18 cellular contexts compared by ENCODE assay signal in genomic region chrX:134896194-134896593, GRCh38. TPM values are rescaled to one million over a fixed set of nuclear protein-coding genes. Genes with fewer than 3 reads are reported as not detected.
A peak's percentile ranks its signal among the peaks of the same experiment; 100 is the strongest.
DNase-seq lines count a peak whose midpoint lies in the region; ATAC-seq, FAIRE-seq and TF ChIP-seq lines count a peak whose summit lies in the region.
"Had no signal": no experiment of that assay in that cellular context is flagged by ENCODE, and none has a peak within 500 bp of the region (broad histone marks: within the 10 kb centered on the region; RNA-seq: fewer than 3 reads in every experiment).

No MANE protein-coding gene starts in this region.

- H3K4me3 Mint-ChIP-seq in astrocyte (ENCODE audit: unreplicated experiment) = no peak overlapping the region
- H3K4me3 Mint-ChIP-seq: CD8-positive, alpha-beta memory T cell; H9; HFFc6 had no signal

- no peaks in the 10 kb centered on the region for H3K27me3 ChIP-seq in astrocyte (ENCODE audit: insufficient read depth, low read length)
- no peaks in the 10 kb centered on the region for H3K27me3 ChIP-seq in pancreas
- no peaks in the 10 kb centered on the region for H3K27me3 ChIP-seq in aorta (ENCODE audit: control insufficient read depth in 1 of 2, insufficient read depth in 2 of 2, low read length in 1 of 2)

- H3K79me2 ChIP-seq in astrocyte (ENCODE audit: insufficient read depth, low read length) = peaks cover 4% of the 10 kb centered on the region

- TF ChIP-seq CTCF in HEK293 (tag by site-specific recombination; IDR thresholded peaks at IDR 0.05) (no peak), astrocyte (IDR thresholded peaks at IDR 0.05; ENCODE audit: insufficient read depth, low read depth, low read length) (no peak), pancreas (IDR thresholded peaks at IDR 0.05) (no peak)

- no peak overlapping the region for H3K4me2 ChIP-seq in astrocyte (ENCODE audit: low read length)
- H3K4me2 ChIP-seq: BLaER1 had no signal

- H3K36me3 Mint-ChIP-seq in astrocyte (ENCODE audit: low read depth, unreplicated experiment) = peaks cover 3% of the 10 kb centered on the region

- ATAC-seq in pancreas (no peak), aorta (ENCODE audit: low FRiP score) (no peak)
- ATAC-seq: HepG2 had no signal

- intact Hi-C loops in pancreas (cut with DNase I) = no loop called here
- intact Hi-C loops in aorta (cut with DNase I) = no loop called here

- no peaks in the 10 kb centered on the region for H4K20me1 ChIP-seq in astrocyte (ENCODE audit: insufficient read depth, low read length)

- DNase-seq in NCI-H1105 treated with DMSO at 0.1 percent for 48 hours (lab: John Stamatoyannopoulos, UW) (peak; percentile 37), NCI-H1105 (lab: John Stamatoyannopoulos, UW) (no peak), astrocyte (ENCODE audit: low read depth) (no peak), pancreas (no peak), aorta (no peak)
- no peak for DNase-seq in stimulated activated CD4-positive, alpha-beta T cell treated with anti-CD3 and anti-CD28 coated beads, Interleukin-2, amount 100 ng/mL, for 24 hours
- DNase-seq: Caco-2; CD8-positive, alpha-beta memory T cell; DND-41; GF-D8; GOT3; H9; HFFc6 had no signal

- H3K9me3 ChIP-seq in HEK293 (ENCODE audit: control insufficient read depth, insufficient read depth, low read depth, low read length) (no peaks in the 10 kb centered on the region), astrocyte (ENCODE audit: insufficient read depth, low read depth, low read length) (no peaks in the 10 kb centered on the region), pancreas (no peaks in the 10 kb centered on the region), aorta (ENCODE audit: control insufficient read depth, low read length) (no peaks in the 10 kb centered on the region)
- H3K9me3 ChIP-seq: BLaER1, Caco-2 had no signal

- peaks cover 6% of the 10 kb centered on the region for H3K4me1 Mint-ChIP-seq in astrocyte (ENCODE audit: low read depth, unreplicated experiment)
- H3K4me1 Mint-ChIP-seq: CD8-positive, alpha-beta memory T cell; H9 had no signal

- H3K4me3 ChIP-seq in HEK293 (ENCODE audit: low read depth, low read length) (no peak overlapping the region), astrocyte (ENCODE audit: insufficient read depth, low read depth, low read length) (no peak overlapping the region), pancreas (no peak overlapping the region), aorta (ENCODE audit: low read length in 2 of 2) (no peak overlapping the region)
- H3K4me3 ChIP-seq: BLaER1 had no signal

- H3K27ac ChIP-seq in HEK293 (ENCODE audit: extremely low read depth, low read depth, low read length) (no peak overlapping the region), astrocyte (ENCODE audit: low read depth, low read length) (no peak overlapping the region), pancreas (no peak overlapping the region), aorta (ENCODE audit: low read depth in 1 of 2, low read length in 2 of 2) (no peak overlapping the region)
- H3K27ac ChIP-seq: 22Rv1, BLaER1 had no signal

- 68 to 91% methylated on average over 1 of the region's 1 CpG for WGBS in pancreas, 2 donors
- WGBS in aorta, 2 donors = 78 to 97% methylated on average over 1 of the region's 1 CpG

- no peak overlapping the region for H3K27ac Mint-ChIP-seq in astrocyte (ENCODE audit: unreplicated experiment)
- H3K27ac Mint-ChIP-seq: CD8-positive, alpha-beta memory T cell; H9; HFFc6 had no signal

- H3K9ac ChIP-seq in astrocyte (ENCODE audit: low read length) = no peak overlapping the region
- H3K9ac ChIP-seq: BLaER1 had no signal

- CTCF ChIA-PET in HEK293 (lab: Yijun Ruan, JAX) = no interaction called here

- H3K4me1 ChIP-seq in HEK293 (ENCODE audit: control insufficient read depth, insufficient read depth, low read length) (no peaks in the 10 kb centered on the region), astrocyte (ENCODE audit: insufficient read depth, low read length) (no peaks in the 10 kb centered on the region), pancreas (no peaks in the 10 kb centered on the region), aorta (ENCODE audit: control insufficient read depth in 1 of 2, insufficient read depth in 2 of 2, low read length in 2 of 2) (no peaks in the 10 kb centered on the region)
- H3K4me1 ChIP-seq: BLaER1, Caco-2 had no signal

- H3K27me3 Mint-ChIP-seq in astrocyte (ENCODE audit: low read depth, unreplicated experiment) = no peaks in the 10 kb centered on the region

- H2AFZ ChIP-seq in astrocyte (ENCODE audit: low read depth, low read length) = no peak overlapping the region

- FAIRE-seq in astrocyte (lab: Jason Lieb, UNC) (peak; percentile 87), pancreas (lab: Jason Lieb, UNC) (peak; percentile 43)
- FAIRE-seq: HepG2, HTR-8/SVneo had no signal

- peaks cover 8 to 11% of the 10 kb centered on the region in 2 experiments; a peak in 2 of 3 replicates for H3K36me3 ChIP-seq in HEK293 (ENCODE audit: control insufficient read depth in 2 of 2, insufficient read depth in 1 of 2, low read length in 2 of 2)
- H3K36me3 ChIP-seq in astrocyte (ENCODE audit: insufficient read depth, low read length) = peaks cover 6% of the 10 kb centered on the region
- H3K36me3 ChIP-seq in pancreas = no peaks in the 10 kb centered on the region
- no peaks in the 10 kb centered on the region for H3K36me3 ChIP-seq in aorta (ENCODE audit: control insufficient read depth in 1 of 2, insufficient read depth in 2 of 2, low read length in 1 of 2)

- POLR2A ChIA-PET in HEK293 (lab: Yijun Ruan, JAX) = no interaction called here

- no peaks in the 10 kb centered on the region for H3K9me3 Mint-ChIP-seq in astrocyte (ENCODE audit: unreplicated experiment)
- H3K9me3 Mint-ChIP-seq: CD8-positive, alpha-beta memory T cell; HFFc6 had no signal

TF ChIP-seq in HEK293, 187 proteins besides CTCF, POLR2A, EP300 and RAD21 (continues in another document):
- TF ChIP-seq ZNF404 (tag by site-specific recombination; IDR thresholded peaks at IDR 0.05) (no peak), ZNF175 (tag by site-specific recombination; IDR thresholded peaks at IDR 0.05) (no peak), TCF7L2 (IDR thresholded peaks at IDR 0.05; ENCODE audit: borderline replicate concordance, low read depth, low read length) (0 out of 2 replicates have a peak, but pooled peaks have one; percentile 42), ZBTB26 (tag by site-specific recombination; optimal IDR thresholded peaks at IDR 0.05) (no peak), ZNF37A (tag by site-specific recombination; IDR thresholded peaks at IDR 0.05) (peak; percentile 50; the same call in 1 of the 2 replicates), ZNF529 (tag by site-specific recombination; IDR thresholded peaks at IDR 0.05; ENCODE audit: insufficient replicate concordance) (no peak), ZNF658 (tag by site-specific recombination; IDR thresholded peaks at IDR 0.05) (no peak), ZBTB17 (tag by site-specific recombination; IDR thresholded peaks at IDR 0.05) (0 out of 2 replicates have a peak, but pooled peaks have one; percentile 25), ZNF629 (tag by site-specific recombination; IDR thresholded peaks at IDR 0.05) (peak; percentile 29; the same call in 1 of the 2 replicates), ZNF510 (tag by site-specific recombination; IDR thresholded peaks at IDR 0.05; ENCODE audit: insufficient replicate concordance) (peak; percentile 22), ZBTB1 (tag by site-specific recombination; IDR thresholded peaks at IDR 0.05) (0 out of 2 replicates have a peak, but pooled peaks have one; percentile 13), ZNF248 (tag by site-specific recombination; IDR thresholded peaks at IDR 0.05) (no peak), KLF10 (tag by site-specific recombination; IDR thresholded peaks at IDR 0.05) (peak; percentile 43; the same call in 1 of the 2 replicates), ZNF174 (tag by site-specific recombination; IDR thresholded peaks at IDR 0.05) (no peak), MZF1 (tag by site-specific recombination; IDR thresholded peaks at IDR 0.05; ENCODE audit: borderline replicate concordance) (peak; percentile 27; the same call in 1 of the 2 replicates), ZFP69B (tag by site-specific recombination; IDR thresholded peaks at IDR 0.05) (no peak), ZNF549 (tag by site-specific recombination; IDR thresholded peaks at IDR 0.05) (0 out of 2 replicates have a peak, but pooled peaks have one; percentile 13), ZNF274 (IDR thresholded peaks at IDR 0.05; ENCODE audit: low read length) (no peak), ZNF274 (tag by site-specific recombination; IDR thresholded peaks at IDR 0.05; ENCODE audit: borderline replicate concordance) (no peak), WT1 (tag by site-specific recombination; IDR thresholded peaks at IDR 0.05) (peak; percentile 88), BCL11A (tag by site-specific recombination; IDR thresholded peaks at IDR 0.05; ENCODE audit: low read depth) (0 out of 2 replicates have a peak, but pooled peaks have one; percentile 42), ZNF664 (tag by site-specific recombination; IDR thresholded peaks at IDR 0.05) (0 out of 2 replicates have a peak, but pooled peaks have one; percentile 11), ZNF488 (tag by site-specific recombination; IDR thresholded peaks at IDR 0.05) (no peak)

RNA-seq across cellular contexts. Expression of gene MOSPD1, which starts 18.9 kb away (rescaled TPM):
- total RNA-seq in astrocyte = 47.9 and 60.4 TPM in 2 replicates
- total RNA-seq in pancreas = 1 to 10 TPM; 3.7 to 8.2 (median 6.7) TPM
- 1 to 10 TPM; 3.2 to 3.7 TPM for polyA plus RNA-seq in pancreas
- total RNA-seq in aorta = 10 to 100 TPM in 1 of 2 donors, 1 to 10 TPM in 1; 9.1 to 10.5 TPM
- polyA plus RNA-seq in aorta = 10 to 100 TPM in 1 of 2 donors, 1 to 10 TPM in 1; 7.6 to 10.4 TPM
